In the genomic region with DNA sequence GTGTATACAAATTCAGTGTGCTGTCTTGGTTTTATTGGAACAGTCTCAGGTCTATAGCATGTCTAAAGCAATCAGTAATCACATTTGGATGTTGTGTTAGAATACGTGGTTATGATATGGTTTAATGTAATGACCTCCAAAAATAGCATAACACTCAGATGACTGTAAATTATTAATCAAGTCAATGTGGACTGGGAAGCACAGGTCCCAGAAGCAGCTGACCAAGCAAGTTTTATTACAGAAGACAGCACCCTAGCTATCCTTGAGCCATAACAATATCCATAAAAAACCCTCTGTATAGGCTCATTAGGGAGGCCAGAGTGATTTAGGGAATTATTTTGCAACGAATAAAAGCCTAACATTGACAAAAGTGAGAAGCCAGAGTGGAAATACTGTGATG, we compare ENCODE assay signal across 25 cellular contexts.
"Had no signal": no experiment of that assay in that cellular context is flagged by ENCODE, and none has a peak within 500 bp of the region (broad histone marks: within the 10 kb centered on the region; RNA-seq: fewer than 3 reads in every experiment).

No MANE protein-coding gene starts in this region.

- H3K4me1 ChIP-seq: left lung, lower lobe of right lung, right atrium auricular region, suprapubic skin, tibial artery, upper lobe of right lung had no signal

- H3K36me3 ChIP-seq: left lung, lower lobe of right lung, ovary, right atrium auricular region, spleen, suprapubic skin, thoracic aorta, tibial artery, upper lobe of right lung had no signal

- H3K4me1 Mint-ChIP-seq: stimulated activated effector memory CD8-positive, alpha-beta T cell treated with anti-CD3 and anti-CD28 coated beads, Interleukin-12 subunit alpha, Interleukin-12 subunit beta, amount 100 ng/mL, for 72 hours had no signal

- ATAC-seq: left cardiac atrium; left lung; lower lobe of right lung; naive thymus-derived CD4-positive, alpha-beta T cell; natural killer cell treated with Interleukin-12 subunit alpha and Interleukin-12 subunit beta and Interleukin-15 and Interleukin-18, amount 100 ng/mL, for 72 hours; sciatic nerve; stimulated activated effector memory CD8-positive, alpha-beta T cell treated with anti-CD3 and anti-CD28 coated beads, Interleukin-12 subunit alpha, Interleukin-12 subunit beta, amount 100 ng/mL, for 72 hours; upper lobe of right lung had no signal

- H3K27me3 Mint-ChIP-seq: stimulated activated naive CD8-positive, alpha-beta T cell treated with anti-CD3 and anti-CD28 coated beads, Interleukin-15, Interleukin-2, amounts not matched to agents 100 ng/mL and 50 ng/mL, for 24 hours had no signal

- H2AFZ ChIP-seq: hepatocyte had no signal

- H3K27ac ChIP-seq: hepatocyte, left lung, lower lobe of right lung, ovary, right atrium auricular region, skin epidermis, spleen, suprapubic skin, thoracic aorta, tibial artery, upper lobe of right lung had no signal

- H3K9me3 Mint-ChIP-seq: natural killer cell treated with Interleukin-12 subunit alpha and Interleukin-12 subunit beta and Interleukin-15 and Interleukin-18, amount 100 ng/mL, for 72 hours; stimulated activated effector memory CD8-positive, alpha-beta T cell treated with anti-CD3 and anti-CD28 coated beads, Interleukin-12 subunit alpha, Interleukin-12 subunit beta, amount 100 ng/mL, for 72 hours; stimulated activated naive CD8-positive, alpha-beta T cell treated with anti-CD3 and anti-CD28 coated beads, Interleukin-15, Interleukin-2, amounts not matched to agents 100 ng/mL and 50 ng/mL, for 24 hours had no signal

- H3K4me3 ChIP-seq: hepatocyte, left lung, lower lobe of right lung, ovary, right atrium auricular region, skin epidermis, spleen, suprapubic skin, thoracic aorta, tibial artery, upper lobe of right lung had no signal

- H3K4me2 ChIP-seq: hepatocyte had no signal

- H3K27me3 ChIP-seq: hepatocyte, left lung, ovary, right atrium auricular region, spleen, suprapubic skin, tibial artery, upper lobe of right lung had no signal

- DNase-seq: islet precursor cell; kidney glomerular epithelial cell; left cardiac atrium; left lung; lower lobe of right lung; mammary epithelial cell; mesenchymal stem cell; naive thymus-derived CD4-positive, alpha-beta T cell; ovary; spleen; stimulated activated CD4-positive, alpha-beta T cell treated with anti-CD3 and anti-CD28 coated beads, Interleukin-4, amount 100 ng/mL, for 24 hours; stimulated activated naive CD4-positive, alpha-beta T cell; tibial artery; trophoblast cell; upper lobe of right lung had no signal

- H3K36me3 Mint-ChIP-seq: natural killer cell treated with Interleukin-12 subunit alpha and Interleukin-12 subunit beta and Interleukin-15 and Interleukin-18, amount 100 ng/mL, for 72 hours; stimulated activated effector memory CD8-positive, alpha-beta T cell treated with anti-CD3 and anti-CD28 coated beads, Interleukin-12 subunit alpha, Interleukin-12 subunit beta, amount 100 ng/mL, for 72 hours had no signal

- H3K79me2 ChIP-seq: hepatocyte had no signal

- H3K9me3 ChIP-seq: left lung, lower lobe of right lung, ovary, right atrium auricular region, spleen, suprapubic skin, thoracic aorta, tibial artery, upper lobe of right lung had no signal

- H3K4me3 Mint-ChIP-seq: naive thymus-derived CD4-positive, alpha-beta T cell; natural killer cell treated with Interleukin-12 subunit alpha and Interleukin-12 subunit beta and Interleukin-15 and Interleukin-18, amount 100 ng/mL, for 72 hours; stimulated activated effector memory CD8-positive, alpha-beta T cell treated with anti-CD3 and anti-CD28 coated beads, Interleukin-12 subunit alpha, Interleukin-12 subunit beta, amount 100 ng/mL, for 72 hours; stimulated activated naive CD8-positive, alpha-beta T cell treated with anti-CD3 and anti-CD28 coated beads, Interleukin-15, Interleukin-2, amounts not matched to agents 100 ng/mL and 50 ng/mL, for 24 hours had no signal

- H3K27ac Mint-ChIP-seq: natural killer cell treated with Interleukin-12 subunit alpha and Interleukin-12 subunit beta and Interleukin-15 and Interleukin-18, amount 100 ng/mL, for 72 hours; progenitor cell of endocrine pancreas; stimulated activated effector memory CD8-positive, alpha-beta T cell treated with anti-CD3 and anti-CD28 coated beads, Interleukin-12 subunit alpha, Interleukin-12 subunit beta, amount 100 ng/mL, for 72 hours; stimulated activated naive CD8-positive, alpha-beta T cell treated with anti-CD3 and anti-CD28 coated beads, Interleukin-15, Interleukin-2, amounts not matched to agents 100 ng/mL and 50 ng/mL, for 24 hours had no signal
